17 cellular contexts compared by ENCODE assay signal in genomic region chr12:1189163-1189562, GRCh38.
"Had no signal": no experiment of that assay in that cellular context is flagged by ENCODE, and none has a peak within 500 bp of the region (broad histone marks: within the 10 kb centered on the region; RNA-seq: fewer than 3 reads in every experiment).

No MANE protein-coding gene starts in this region.

- ATAC-seq: activated CD4-positive, CD25-positive, alpha-beta regulatory T cell treated with anti-CD3 and anti-CD28 coated beads, Interleukin-2, amount 50 U/mL, for 24 hours; gastroesophageal sphincter; heart right ventricle; left lung; natural killer cell treated with Interleukin-12 subunit alpha and Interleukin-12 subunit beta and Interleukin-15 and Interleukin-18, amount 100 ng/mL, for 72 hours; stimulated activated naive CD8-positive, alpha-beta T cell treated with anti-CD3 and anti-CD28 coated beads, Interleukin-15, Interleukin-2, amounts not matched to agents 100 U/mL and 50 U/mL, for 24 hours had no signal

- H3K27ac Mint-ChIP-seq: activated naive CD8-positive, alpha-beta T cell; natural killer cell treated with Interleukin-12 subunit alpha and Interleukin-12 subunit beta and Interleukin-15 and Interleukin-18, amount 100 ng/mL, for 72 hours had no signal

- H3K9me3 Mint-ChIP-seq: natural killer cell treated with Interleukin-12 subunit alpha and Interleukin-12 subunit beta and Interleukin-15 and Interleukin-18, amount 100 ng/mL, for 72 hours had no signal

- H3K27me3 Mint-ChIP-seq: activated naive CD8-positive, alpha-beta T cell; natural killer cell treated with Interleukin-12 subunit alpha and Interleukin-12 subunit beta and Interleukin-15 and Interleukin-18, amount 100 ng/mL, for 72 hours had no signal

- H3K4me3 Mint-ChIP-seq: activated naive CD8-positive, alpha-beta T cell; natural killer cell treated with Interleukin-12 subunit alpha and Interleukin-12 subunit beta and Interleukin-15 and Interleukin-18, amount 100 ng/mL, for 72 hours had no signal

- DNase-seq: activated gamma-delta T cell; activated T-cell treated with anti-CD3 and anti-CD28 coated beads, Interleukin-2, amount 50 U/mL, for 1 hour; amygdala; brain microvascular endothelial cell; cerebellar nuclear complex; effector memory CD4-positive, alpha-beta T cell; heart right ventricle; left lung; nucleus accumbens; stimulated activated naive CD8-positive, alpha-beta T cell treated with anti-CD3 and anti-CD28 coated beads, Interleukin-15, Interleukin-2, amounts not matched to agents 100 U/mL and 50 U/mL, for 24 hours; T-helper 1 cell; T1000; transverse colon had no signal
